In the genomic region with DNA sequence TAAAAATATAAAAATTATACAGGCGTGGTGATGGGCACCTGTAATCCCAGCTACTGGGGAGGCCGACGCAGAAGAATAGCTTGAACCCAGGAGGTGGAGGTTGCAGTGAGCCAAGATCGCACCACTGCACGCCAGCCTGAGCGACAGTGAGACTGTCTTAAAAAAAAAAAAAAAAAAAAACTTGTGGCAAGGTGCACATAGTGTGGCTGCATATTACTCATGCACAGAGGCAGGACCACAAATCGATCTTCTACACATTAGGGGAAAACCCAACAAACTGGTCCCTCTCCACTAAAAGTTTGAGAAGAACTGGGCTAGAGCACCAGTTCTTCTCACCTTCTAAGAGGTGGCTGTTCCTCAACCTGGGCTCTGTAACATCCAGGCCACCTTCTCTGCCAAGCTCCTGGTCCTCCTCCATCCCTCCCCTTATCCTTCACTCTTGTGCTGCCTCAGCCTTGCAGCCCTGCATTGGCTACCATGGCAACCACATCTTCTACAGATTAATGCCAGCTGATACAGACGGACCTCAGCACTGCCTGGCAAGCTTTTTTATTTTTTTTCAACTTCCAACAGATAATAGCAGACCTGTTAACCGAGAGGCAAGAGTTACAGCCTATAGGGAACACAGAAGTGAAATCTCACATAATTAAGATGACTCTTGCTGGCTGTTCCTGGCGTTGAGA, we compare ENCODE assay signal across 20 cellular contexts.
"Had no signal": no experiment of that assay in that cellular context is flagged by ENCODE, and none has a peak within 500 bp of the region (broad histone marks: within the 10 kb centered on the region; RNA-seq: fewer than 3 reads in every experiment).

No MANE protein-coding gene starts in this region.

- H3K4me3 ChIP-seq: coronary artery, esophagus muscularis mucosa, gastroesophageal sphincter, heart right ventricle, left ventricle myocardium inferior, right atrium auricular region, tibial nerve, uterus had no signal

- H3K9me3 ChIP-seq: esophagus muscularis mucosa, gastroesophageal sphincter, heart right ventricle, left ventricle myocardium inferior, right atrium auricular region, tibial nerve, uterus had no signal

- H3K4me3 Mint-ChIP-seq: activated CD4-positive, alpha-beta T cell treated with anti-CD3 and anti-CD28 coated beads, Interleukin-2, amount 10 ng/mL, durations not matched to agents 24 days and 14 days; activated CD8-positive, alpha-beta T cell treated with anti-CD3 and anti-CD28 coated beads, Interleukin-2, amount 10 ng/mL, durations not matched to agents 7 days and 5 days; activated naive CD4-positive, alpha-beta T cell treated with anti-CD3 and anti-CD28 coated beads for 36 hours; activated T-cell treated with anti-CD3 and anti-CD28 coated beads, Interleukin-2, amount 50 U/mL, for 24 hours; central memory CD8-positive, alpha-beta T cell; neural crest cell had no signal

- H3K27ac ChIP-seq: coronary artery, esophagus muscularis mucosa, gastroesophageal sphincter, heart right ventricle, left ventricle myocardium inferior, right atrium auricular region, tibial nerve, uterus had no signal

- H3K27me3 Mint-ChIP-seq: central memory CD8-positive, alpha-beta T cell; progenitor cell of endocrine pancreas had no signal

- DNase-seq: activated CD4-positive, alpha-beta T cell treated with anti-CD3 and anti-CD28 coated beads, Interleukin-2, amount 10 ng/mL, durations not matched to agents 24 days and 14 days; activated CD8-positive, alpha-beta T cell treated with anti-CD3 and anti-CD28 coated beads, Interleukin-2, amount 10 ng/mL, durations not matched to agents 7 days and 5 days; activated naive CD4-positive, alpha-beta T cell treated with anti-CD3 and anti-CD28 coated beads for 36 hours; activated T-cell treated with anti-CD3 and anti-CD28 coated beads, Interleukin-2, amount 50 U/mL, for 24 hours; effector CD4-positive, alpha-beta T cell; heart right ventricle; left ventricle myocardium inferior; mammary epithelial cell; stimulated activated CD4-positive, alpha-beta T cell treated with anti-CD3 and anti-CD28 coated beads, Interleukin-2, amount 100 ng/mL, for 24 hours; stimulated activated naive CD8-positive, alpha-beta T cell treated with anti-CD3 and anti-CD28 coated beads, Interleukin-15, Interleukin-2, amounts not matched to agents 100 U/mL and 50 U/mL, for 24 hours; substantia nigra; uterus had no signal

- H3K36me3 ChIP-seq: right atrium auricular region, uterus had no signal

- H3K4me1 Mint-ChIP-seq: activated CD4-positive, alpha-beta T cell treated with anti-CD3 and anti-CD28 coated beads, Interleukin-2, amount 10 ng/mL, durations not matched to agents 24 days and 14 days; central memory CD8-positive, alpha-beta T cell had no signal

- H3K27me3 ChIP-seq: esophagus muscularis mucosa, gastroesophageal sphincter, heart right ventricle, right atrium auricular region, tibial nerve, uterus had no signal

- H3K27ac Mint-ChIP-seq: activated CD4-positive, alpha-beta T cell treated with anti-CD3 and anti-CD28 coated beads, Interleukin-2, amount 10 ng/mL, durations not matched to agents 24 days and 14 days; activated CD8-positive, alpha-beta T cell treated with anti-CD3 and anti-CD28 coated beads, Interleukin-2, amount 10 ng/mL, durations not matched to agents 7 days and 5 days; activated naive CD4-positive, alpha-beta T cell treated with anti-CD3 and anti-CD28 coated beads for 36 hours; activated T-cell treated with anti-CD3 and anti-CD28 coated beads, Interleukin-2, amount 50 U/mL, for 24 hours; progenitor cell of endocrine pancreas had no signal

- H3K9me3 Mint-ChIP-seq: activated CD4-positive, alpha-beta T cell treated with anti-CD3 and anti-CD28 coated beads, Interleukin-2, amount 10 ng/mL, durations not matched to agents 24 days and 14 days; activated naive CD4-positive, alpha-beta T cell treated with anti-CD3 and anti-CD28 coated beads for 36 hours; activated T-cell treated with anti-CD3 and anti-CD28 coated beads, Interleukin-2, amount 50 U/mL, for 24 hours; central memory CD8-positive, alpha-beta T cell; neural crest cell had no signal

- H3K4me1 ChIP-seq: gastroesophageal sphincter, heart right ventricle, left ventricle myocardium inferior, right atrium auricular region, uterus had no signal
